Comparison of ENCODE assay signal across 18 cellular contexts in genomic region chr5:110159202-110159601, GRCh38.
DNase-seq lines count a peak whose midpoint lies in the region; ATAC-seq and TF ChIP-seq lines count a peak whose summit lies in the region.
"Had no signal": no experiment of that assay in that cellular context is flagged by ENCODE, and none has a peak within 500 bp of the region (broad histone marks: within the 10 kb centered on the region; RNA-seq: fewer than 3 reads in every experiment).

No MANE protein-coding gene starts in this region.

- H3K27ac Mint-ChIP-seq in T-helper 17 cell: no peak overlapping the region
- H3K27ac Mint-ChIP-seq: H9 had no signal

- no peak for TF ChIP-seq CTCF in astrocyte of the cerebellum (IDR thresholded peaks at IDR 0.05; ENCODE audit: low read depth, low read length, missing control alignments)

- no peak overlapping the region for H3K4me3 ChIP-seq in astrocyte of the cerebellum (ENCODE audit: low read depth, low read length)
- H3K4me3 ChIP-seq: heart left ventricle, K562 had no signal

- no peak for ATAC-seq in HG02884 (IDR thresholded peaks at IDR 0.05; ENCODE audit: unreplicated experiment)
- ATAC-seq in T-helper 17 cell: no peak
- no peak for ATAC-seq in GM19395 (IDR thresholded peaks at IDR 0.05; ENCODE audit: unreplicated experiment)
- ATAC-seq: heart left ventricle, K562 had no signal

- in situ Hi-C loops in astrocyte of the cerebellum (cut with HindIII; ENCODE audit: low sequenced_read_pairs): no loop called here

- no peak overlapping the region for H3K4me3 Mint-ChIP-seq in T-helper 17 cell
- H3K4me3 Mint-ChIP-seq: H9 had no signal

- peaks cover 2% of the 10 kb centered on the region for H3K36me3 Mint-ChIP-seq in T-helper 17 cell (ENCODE audit: low read depth)

- no peaks in the 10 kb centered on the region for H3K27me3 Mint-ChIP-seq in T-helper 17 cell

- H3K9me3 ChIP-seq in T-helper 17 cell (ENCODE audit: control insufficient read depth, low read length, poor library complexity, severe bottlenecking): no peaks in the 10 kb centered on the region
- H3K9me3 ChIP-seq: heart left ventricle had no signal

- DNase-seq in LHCN-M2 (ENCODE audit: low read depth) (peak; percentile 86), astrocyte of the cerebellum (ENCODE audit: low read depth) (peak; percentile 44), fibroblast of the conjunctiva (ENCODE audit: low read depth) (peak; percentile 9), T-helper 17 cell (no peak), activated gamma-delta T cell treated with Interleukin-2 at 50 U/mL for 16 hours (no peak)
- DNase-seq: activated CD4-positive, CD25-positive, alpha-beta regulatory T cell treated with anti-CD3 and anti-CD28 coated beads, Interleukin-2, amount 50 U/mL, for 72 hours; activated naive CD4-positive, alpha-beta T cell treated with Interleukin-2 at 50 U/mL for 16 hours; caudate nucleus; DMS79; H9; heart left ventricle; kidney glomerular epithelial cell; NCI-H1105; nucleus accumbens; stimulated activated CD4-positive, alpha-beta T cell treated with anti-CD3 and anti-CD28 coated beads, Interleukin-4, amount 100 ng/mL, for 4 hours had no signal

- H3K4me1 Mint-ChIP-seq in T-helper 17 cell: no peaks in the 10 kb centered on the region

Comparison
In these comparisons a context has a peak if more than half of its experiments do, and no peak if none do; other contexts are left out.
1. DNase-seq: peak in LHCN-M2 (single experiment), astrocyte of the cerebellum (single experiment) and fibroblast of the conjunctiva (single experiment); none in T-helper 17 cell (0 of 3) and activated gamma-delta T cell treated with Interleukin-2 at 50 U/mL for 16 hours (single experiment).